In the genomic region with DNA sequence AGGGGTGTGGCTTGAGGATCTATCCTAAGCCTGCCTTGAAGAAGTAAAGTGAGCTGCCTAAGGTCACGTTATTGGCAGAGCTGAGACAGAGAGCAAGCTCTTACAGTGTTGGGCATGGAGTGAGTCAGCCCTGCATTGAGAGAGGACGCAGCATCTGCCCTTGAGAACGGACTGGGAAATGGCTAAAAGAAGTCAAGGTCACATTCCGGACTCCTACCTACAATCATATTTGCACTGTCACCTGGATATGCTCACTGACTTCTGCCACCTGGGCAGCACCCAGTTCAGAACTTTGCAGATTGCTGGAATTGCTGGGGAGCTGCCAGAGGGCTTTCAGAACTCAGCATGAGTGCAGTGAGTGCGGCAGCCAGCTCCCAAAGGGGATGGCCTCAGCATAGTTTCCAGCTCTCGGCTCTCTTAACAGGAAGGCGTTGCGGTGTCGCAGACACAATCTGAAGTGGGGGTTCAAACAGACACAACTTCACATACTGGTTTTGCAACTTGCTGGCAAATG, we compare ENCODE assay signal across 8 cellular contexts.
DNase-seq lines count a peak whose midpoint lies in the region; ATAC-seq lines count a peak whose summit lies in the region.

No MANE protein-coding gene starts in this region.

- H3K4me3 ChIP-seq in duodenal mucosa (ENCODE audit: low read depth in 1 of 2, low read length in 2 of 2) = peak overlapping the region in 1 of 2 donors; percentile 29
- no peak overlapping the region for H3K4me3 ChIP-seq in aorta (ENCODE audit: low read length in 2 of 2)

- H3K27ac ChIP-seq in duodenal mucosa (ENCODE audit: low read depth, low read length) (peak overlapping the region; percentile 34), aorta (ENCODE audit: low read depth in 1 of 2, low read length in 2 of 2) (peak overlapping the region in 1 of 2 donors; percentile 17)

- no peaks in the 10 kb centered on the region for H3K36me3 ChIP-seq in duodenal mucosa (ENCODE audit: control insufficient read depth in 1 of 2, insufficient read depth in 2 of 2, low read length in 2 of 2)
- no peaks in the 10 kb centered on the region for H3K36me3 ChIP-seq in aorta (ENCODE audit: control insufficient read depth in 1 of 2, insufficient read depth in 2 of 2, low read length in 1 of 2)

- peak overlapping the region in 1 of 2 donors; percentile 12 for H3K9ac ChIP-seq in duodenal mucosa (ENCODE audit: low read depth in 1 of 2, low read length in 2 of 2)

- H3K4me1 ChIP-seq in duodenal mucosa (ENCODE audit: control insufficient read depth in 1 of 2, insufficient read depth in 2 of 2, low read length in 2 of 2) (peaks cover 11 to 13% of the 10 kb centered on the region in 2 donors), aorta (ENCODE audit: control insufficient read depth in 1 of 2, insufficient read depth in 2 of 2, low read length in 2 of 2) (peaks cover 0 to 4% of the 10 kb centered on the region in 2 donors)

- DNase-seq in DMS153 (lab: John Stamatoyannopoulos, UW) (peak; percentile 76), NCI-H460 (ENCODE audit: extremely low read depth, low read depth) (peak; percentile 78), medulla oblongata (ENCODE audit: extremely low spot score) (peak; percentile 66), aorta (peak; percentile 79 to 81), occipital lobe (lab: John Stamatoyannopoulos, UW) (no peak), HK-2 (ENCODE audit: unreplicated experiment) (no peak)
- DNase-seq in stimulated activated naive CD4-positive, alpha-beta T cell treated with Interleukin-2 at 50 U/mL for 16 hours (lab: John Stamatoyannopoulos, UW) = no peak

- no peaks in the 10 kb centered on the region for H3K9me3 ChIP-seq in duodenal mucosa (ENCODE audit: control insufficient read depth in 1 of 2, low read length in 2 of 2)
- no peaks in the 10 kb centered on the region for H3K9me3 ChIP-seq in aorta (ENCODE audit: control insufficient read depth, low read length)

- H3K27me3 ChIP-seq in duodenal mucosa (ENCODE audit: control insufficient read depth in 1 of 2, insufficient read depth in 2 of 2, low read length in 2 of 2) (no peaks in the 10 kb centered on the region), aorta (ENCODE audit: control insufficient read depth in 1 of 2, insufficient read depth in 2 of 2, low read length in 1 of 2) (no peaks in the 10 kb centered on the region)

- WGBS in aorta, 2 donors = 5% methylated on average over 9 of the region's 9 CpGs

- intact Hi-C loops in aorta (cut with DNase I) = no loop called here

- ATAC-seq in aorta (ENCODE audit: low FRiP score) = peak; percentile 84

Comparison
In these comparisons a context has a peak if more than half of its experiments do, and no peak if none do; other contexts are left out.
1. DNase-seq: peak in DMS153 (single experiment), NCI-H460 (single experiment), medulla oblongata (single experiment) and aorta (2 of 2); none in stimulated activated naive CD4-positive, alpha-beta T cell treated with Interleukin-2 at 50 U/mL for 16 hours (single experiment), occipital lobe (single experiment) and HK-2 (single experiment).